In the genomic region with DNA sequence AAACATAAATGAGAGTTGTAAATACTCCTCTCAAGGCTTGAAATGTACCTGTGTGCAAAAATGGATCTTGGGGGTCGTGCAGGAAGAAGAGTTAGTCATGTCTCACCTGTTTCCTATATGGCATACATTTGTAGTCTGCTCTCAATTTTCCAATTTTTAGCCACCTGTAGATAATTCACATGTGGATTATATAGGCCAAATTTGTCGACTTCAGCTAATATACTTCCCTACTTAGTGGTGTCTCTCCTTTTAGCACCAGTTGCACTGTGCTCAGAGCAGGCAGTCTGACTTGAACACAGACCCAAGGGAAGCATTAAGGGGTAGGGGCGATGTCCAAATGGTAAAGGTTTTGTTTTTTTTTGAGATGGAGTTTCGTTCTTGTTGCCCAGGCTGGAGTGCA, we compare ENCODE assay signal across 16 cellular contexts. TPM values are rescaled to one million over a fixed set of nuclear protein-coding genes. Genes with fewer than 3 reads are reported as not detected.
DNase-seq lines count a peak whose midpoint lies in the region; ATAC-seq and TF ChIP-seq lines count a peak whose summit lies in the region.
"Had no signal": no experiment of that assay in that cellular context is flagged by ENCODE, and none has a peak within 500 bp of the region (broad histone marks: within the 10 kb centered on the region; RNA-seq: fewer than 3 reads in every experiment).

No MANE protein-coding gene starts in this region.

- peaks cover 59% of the 10 kb centered on the region for H3K36me3 ChIP-seq in SJSA1
- H3K36me3 ChIP-seq in iPS-18a (ENCODE audit: control insufficient read depth, low read depth, low read length), result no peaks in the 10 kb centered on the region
- no peaks in the 10 kb centered on the region for H3K36me3 ChIP-seq in trophoblast cell (ENCODE audit: control insufficient read depth in 1 of 2, insufficient read depth in 2 of 2, low read length in 2 of 2)
- H3K36me3 ChIP-seq: ascending aorta, pancreas had no signal

- H3K4me1 ChIP-seq in SJSA1 (replicated peaks), result peaks cover 37% of the 10 kb centered on the region
- peaks cover 4% of the 10 kb centered on the region for H3K4me1 ChIP-seq in iPS-18a (ENCODE audit: control insufficient read depth, low read depth, low read length)
- H3K4me1 ChIP-seq in trophoblast cell (ENCODE audit: control insufficient read depth in 1 of 2, insufficient read depth in 2 of 2, low read length in 2 of 2), result peaks cover 6% of the 10 kb centered on the region in 2 experiments

- H3K9me3 ChIP-seq in SJSA1 (replicated peaks), result no peaks in the 10 kb centered on the region
- H3K9me3 ChIP-seq in iPS-18a (ENCODE audit: control insufficient read depth, low read depth, low read length), result no peaks in the 10 kb centered on the region
- peaks cover 4% of the 10 kb centered on the region for H3K9me3 ChIP-seq in trophoblast cell (ENCODE audit: insufficient read depth, low read depth, low read length)
- H3K9me3 ChIP-seq: ascending aorta, pancreas, testis had no signal

- no peak overlapping the region for H4K91ac ChIP-seq in trophoblast cell (ENCODE audit: low read depth, low read length)

- WGBS in trophoblast cell (ENCODE audit: extremely low coverage, insufficient coverage, insufficient read length), result no CpG with 5 or more reads among the region's 4 CpGs

- H3K27ac ChIP-seq in SJSA1 (peak overlapping the region; percentile 29; the same call in 1 of the 2 replicates), iPS-18a (ENCODE audit: low read length) (no peak overlapping the region), trophoblast cell (ENCODE audit: low read depth, low read length) (no peak overlapping the region)
- H3K27ac ChIP-seq: ascending aorta, pancreas, PC-9, testis had no signal

- no peaks in the 10 kb centered on the region for H3K79me2 ChIP-seq in trophoblast cell (ENCODE audit: control insufficient read depth, insufficient read depth, low read length, poor library complexity)

- no peak overlapping the region for H4K12ac ChIP-seq in trophoblast cell (ENCODE audit: low read depth, low read length)

- no peak overlapping the region for H3K4ac ChIP-seq in trophoblast cell (ENCODE audit: low read depth, low read length)

- TF ChIP-seq CTCF in AG09309 (IDR thresholded peaks at IDR 0.05; ENCODE audit: control insufficient read depth, insufficient read depth, low read depth, low read length, missing control alignments) (no peak), retinal pigment epithelial cell (conservative IDR thresholded peaks at IDR 0.05; ENCODE audit: low read depth, low read length) (no peak)

- DNase-seq in AG09309 (ENCODE audit: low read depth) (no peak), SJSA1 (ENCODE audit: low read depth in 1 of 2, low spot score in 2 of 2) (no peak), retinal pigment epithelial cell (ENCODE audit: low read depth) (no peak), trophoblast cell (no peak)
- DNase-seq in stimulated activated CD8-positive, alpha-beta memory T cell treated with anti-CD3 and anti-CD28 coated beads, Interleukin-4, amount 100 ng/mL, for 48 hours, result no peak
- no peak for DNase-seq in activated CD8-positive, alpha-beta memory T cell treated with anti-CD3 and anti-CD28 coated beads, Interleukin-2, amount 50 U/mL, for 4 hours
- DNase-seq: activated CD8-positive, alpha-beta T cell treated with anti-CD3 and anti-CD28 coated beads for 36 hours; AML-193; NCI-H2029; NCI-H526; pancreas; PC-9; testis had no signal

- H3K27me3 ChIP-seq in SJSA1 (replicated peaks) (no peaks in the 10 kb centered on the region), iPS-18a (ENCODE audit: control insufficient read depth, insufficient read depth, low read length) (peaks cover 62% of the 10 kb centered on the region), trophoblast cell (ENCODE audit: insufficient read depth, low read length) (peaks cover 19% of the 10 kb centered on the region)
- H3K27me3 ChIP-seq: ascending aorta, testis had no signal

- no peak overlapping the region for H2AFZ ChIP-seq in trophoblast cell (ENCODE audit: insufficient read depth, low read length, poor library complexity)
- H2AFZ ChIP-seq: PC-9 had no signal

- H3K9ac ChIP-seq in iPS-18a (ENCODE audit: low read length) (no peak overlapping the region), trophoblast cell (ENCODE audit: low read length) (no peak overlapping the region)

- H3K14ac ChIP-seq in trophoblast cell (ENCODE audit: low read length), result no peak overlapping the region

- H3K18ac ChIP-seq in trophoblast cell (ENCODE audit: low read length), result no peak overlapping the region

- H2AK5ac ChIP-seq in trophoblast cell (ENCODE audit: low read length), result no peak overlapping the region

- H3K79me1 ChIP-seq in trophoblast cell (ENCODE audit: low read length), result peaks cover 4% of the 10 kb centered on the region

- H2BK12ac ChIP-seq in trophoblast cell (ENCODE audit: low read length), result no peak overlapping the region

- H2BK5ac ChIP-seq in trophoblast cell (ENCODE audit: low read depth, low read length, poor library complexity), result no peak overlapping the region

- H3K23ac ChIP-seq in trophoblast cell (ENCODE audit: low read length), result no peak overlapping the region

- no peak overlapping the region for H3K4me2 ChIP-seq in trophoblast cell (ENCODE audit: low read length)
- H3K4me2 ChIP-seq: PC-9 had no signal

- H3K4me3 ChIP-seq in AG09309 (ENCODE audit: control insufficient read depth, low read depth, low read length), result peak overlapping the region; percentile 92
- peak overlapping the region; percentile 84 for H3K4me3 ChIP-seq in SJSA1
- H3K4me3 ChIP-seq in iPS-18a (ENCODE audit: low read length), result peak overlapping the region; percentile 3
- peak overlapping the region; percentile 93 for H3K4me3 ChIP-seq in retinal pigment epithelial cell (ENCODE audit: low read length)
- no peak overlapping the region for H3K4me3 ChIP-seq in trophoblast cell (ENCODE audit: low read depth, low read length)
- H3K4me3 ChIP-seq: PC-9 had no signal

- ATAC-seq in GM21619 (IDR thresholded peaks at IDR 0.05; ENCODE audit: unreplicated experiment), result no peak
- ATAC-seq: activated CD8-positive, alpha-beta T cell treated with anti-CD3 and anti-CD28 coated beads for 36 hours; pancreas had no signal

- H4K8ac ChIP-seq in trophoblast cell (ENCODE audit: low read depth, low read length), result no peak overlapping the region

- H2BK120ac ChIP-seq in trophoblast cell (ENCODE audit: insufficient read depth, low read length, poor library complexity), result no peak overlapping the region

RNA-seq across cellular contexts. Expression of gene RBM24, which starts 1.9 kb away (rescaled TPM):
- 30.3 and 43.7 TPM in 2 replicates for total RNA-seq in SJSA1 (2014; rRNA removed; shearing (Covaris generic))
- 6.4 and 7.7 TPM in 2 replicates for polyA plus RNA-seq in trophoblast cell (2013)
- total RNA-seq: activated CD8-positive, alpha-beta T cell treated with anti-CD3 and anti-CD28 coated beads for 36 hours had no signal
